ENCODE assay signal across 26 cellular contexts in genomic region chr19:4350726-4351125, GRCh38. TPM values are rescaled to one million over a fixed set of nuclear protein-coding genes. Genes with fewer than 3 reads are reported as not detected.
"Had no signal": no experiment of that assay in that cellular context is flagged by ENCODE, and none has a peak within 500 bp of the region (broad histone marks: within the 10 kb centered on the region; RNA-seq: fewer than 3 reads in every experiment).

No MANE protein-coding gene starts in this region.

- H3K27ac ChIP-seq: cardiac muscle cell, left ventricle myocardium inferior, tibial artery had no signal

- H3K27me3 Mint-ChIP-seq: activated CD4-positive, alpha-beta T cell treated with anti-CD3 and anti-CD28 coated beads for 36 hours; activated naive CD8-positive, alpha-beta T cell treated with anti-CD3 and anti-CD28 coated beads, Interleukin-2, amount 50 U/mL, for 24 hours; stimulated activated naive CD8-positive, alpha-beta T cell treated with anti-CD3 and anti-CD28 coated beads, Interleukin-15, Interleukin-2, amounts not matched to agents 100 ng/mL and 50 ng/mL, for 24 hours; T-cell had no signal

- H3K4me3 Mint-ChIP-seq: activated CD4-positive, alpha-beta T cell treated with anti-CD3 and anti-CD28 coated beads for 36 hours; activated naive CD4-positive, alpha-beta T cell treated with anti-CD3 and anti-CD28 coated beads for 36 hours; activated naive CD8-positive, alpha-beta T cell treated with anti-CD3 and anti-CD28 coated beads, Interleukin-2, amount 50 U/mL, for 24 hours; activated T-cell treated with anti-CD3 and anti-CD28 coated beads, Interleukin-2, amount 50 U/mL, for 72 hours; mesothelial cell of epicardium; stimulated activated naive CD8-positive, alpha-beta T cell treated with anti-CD3 and anti-CD28 coated beads, Interleukin-15, Interleukin-2, amounts not matched to agents 100 ng/mL and 50 ng/mL, for 24 hours; T-cell; T-helper 2 cell treated with Interferon-gamma antibody and Interleukin-4, amounts not matched to agents 5 μg/mL and 100 μg/mL, for 36 hours had no signal

- ATAC-seq: activated CD4-positive, alpha-beta T cell treated with anti-CD3 and anti-CD28 coated beads for 36 hours; activated naive CD8-positive, alpha-beta T cell treated with anti-CD3 and anti-CD28 coated beads, Interleukin-2, amount 50 U/mL, for 24 hours; activated T-cell treated with anti-CD3 and anti-CD28 coated beads, Interleukin-2, amount 50 U/mL, for 72 hours; sciatic nerve; T-cell had no signal

- H3K27ac Mint-ChIP-seq: activated CD4-positive, alpha-beta T cell treated with anti-CD3 and anti-CD28 coated beads for 36 hours; activated naive CD8-positive, alpha-beta T cell treated with anti-CD3 and anti-CD28 coated beads, Interleukin-2, amount 50 U/mL, for 24 hours; activated T-cell treated with anti-CD3 and anti-CD28 coated beads, Interleukin-2, amount 50 U/mL, for 72 hours; mesothelial cell of epicardium; stimulated activated naive CD8-positive, alpha-beta T cell treated with anti-CD3 and anti-CD28 coated beads, Interleukin-15, Interleukin-2, amounts not matched to agents 100 ng/mL and 50 ng/mL, for 24 hours; T-cell; T-helper 2 cell treated with Interferon-gamma antibody and Interleukin-4, amounts not matched to agents 5 μg/mL and 100 μg/mL, for 36 hours had no signal

- H3K4me3 ChIP-seq: cardiac muscle cell, left ventricle myocardium inferior, tibial artery had no signal

- H3K9me3 Mint-ChIP-seq: activated naive CD4-positive, alpha-beta T cell treated with anti-CD3 and anti-CD28 coated beads for 36 hours; activated naive CD8-positive, alpha-beta T cell treated with anti-CD3 and anti-CD28 coated beads, Interleukin-2, amount 50 U/mL, for 24 hours; activated T-cell treated with anti-CD3 and anti-CD28 coated beads, Interleukin-2, amount 50 U/mL, for 72 hours; mesothelial cell of epicardium; stimulated activated naive CD8-positive, alpha-beta T cell treated with anti-CD3 and anti-CD28 coated beads, Interleukin-15, Interleukin-2, amounts not matched to agents 100 ng/mL and 50 ng/mL, for 24 hours; T-cell; T-helper 2 cell treated with Interferon-gamma antibody and Interleukin-4, amounts not matched to agents 5 μg/mL and 100 μg/mL, for 36 hours had no signal

- H3K27me3 ChIP-seq: cardiac muscle cell, tibial artery had no signal

- H3K4me1 ChIP-seq: tibial artery had no signal

- H3K4me1 Mint-ChIP-seq: mesothelial cell of epicardium had no signal

- H3K9me3 ChIP-seq: left ventricle myocardium inferior, tibial artery had no signal

- FAIRE-seq: frontal cortex, small intestine had no signal

- DNase-seq: activated CD4-positive, alpha-beta T cell treated with anti-CD3 and anti-CD28 coated beads for 36 hours; activated CD4-positive, alpha-beta T cell treated with anti-CD3 and anti-CD28 coated beads, Interleukin-2, amount 50 U/mL, for 4 hours; activated CD8-positive, alpha-beta memory T cell treated with anti-CD3 and anti-CD28 coated beads, Interleukin-2, amount 50 U/mL, for 48 hours; activated effector memory CD4-positive, alpha-beta T cell treated with Interleukin-2 at 50 U/mL for 16 hours; activated naive CD4-positive, alpha-beta T cell treated with anti-CD3 and anti-CD28 coated beads for 36 hours; activated naive CD8-positive, alpha-beta T cell treated with anti-CD3 and anti-CD28 coated beads, Interleukin-2, amount 50 U/mL, for 24 hours; activated T-cell treated with anti-CD3 and anti-CD28 coated beads, Interleukin-2, amount 50 U/mL, for 72 hours; hippocampal formation; left ventricle myocardium inferior; occipital lobe; small intestine; stimulated activated CD4-positive, alpha-beta T cell treated with anti-CD3 and anti-CD28 coated beads, Interleukin-2, amount 100 ng/mL, for 48 hours; stimulated activated CD8-positive, alpha-beta memory T cell treated with anti-CD3 and anti-CD28 coated beads, Interleukin-4, amount 100 ng/mL, for 48 hours; T-cell; tibial artery had no signal

RNA-seq across cellular contexts. Expression of gene FSD1, which starts 46.3 kb away (rescaled TPM):
- total RNA-seq: left ventricle myocardium inferior, posterior vena cava, ureter had no signal

RNA-seq across cellular contexts. Expression of gene TMIGD2, which starts 48.5 kb away (rescaled TPM):
- total RNA-seq: frontal cortex, left ventricle myocardium inferior, lung microvascular endothelial cell, mesothelial cell of epicardium, renal cortical epithelial cell had no signal
- polyA plus RNA-seq: neural cell had no signal
